Comparison of ENCODE assay signal across 1 cellular context in the genomic region with DNA sequence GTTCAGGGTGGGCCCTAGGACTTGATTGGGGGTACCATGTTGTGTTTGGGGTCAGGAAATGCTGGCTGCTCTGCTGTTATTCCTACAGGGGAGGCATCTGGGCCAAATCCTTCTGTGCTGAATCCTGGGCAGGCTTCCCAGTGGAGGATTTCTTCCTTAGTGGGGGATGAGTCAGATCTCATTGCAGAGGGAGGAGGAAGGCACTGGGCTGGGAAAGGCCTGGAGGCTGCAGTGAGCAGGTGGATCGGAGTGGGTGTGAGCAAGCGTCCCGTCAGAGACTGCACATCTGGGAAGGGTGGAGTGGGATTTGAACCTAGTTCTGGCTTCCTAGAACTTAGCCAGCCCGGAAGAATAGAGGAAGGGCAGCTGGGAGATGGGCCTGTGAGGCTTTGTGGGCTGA.
TF ChIP-seq lines count a peak whose summit lies in the region.

No MANE protein-coding gene starts in this region.

TF ChIP-seq in GM23338, 12 proteins besides CTCF, POLR2A, EP300 and RAD21 (continued from another document):
- TF ChIP-seq, protein P1, sequence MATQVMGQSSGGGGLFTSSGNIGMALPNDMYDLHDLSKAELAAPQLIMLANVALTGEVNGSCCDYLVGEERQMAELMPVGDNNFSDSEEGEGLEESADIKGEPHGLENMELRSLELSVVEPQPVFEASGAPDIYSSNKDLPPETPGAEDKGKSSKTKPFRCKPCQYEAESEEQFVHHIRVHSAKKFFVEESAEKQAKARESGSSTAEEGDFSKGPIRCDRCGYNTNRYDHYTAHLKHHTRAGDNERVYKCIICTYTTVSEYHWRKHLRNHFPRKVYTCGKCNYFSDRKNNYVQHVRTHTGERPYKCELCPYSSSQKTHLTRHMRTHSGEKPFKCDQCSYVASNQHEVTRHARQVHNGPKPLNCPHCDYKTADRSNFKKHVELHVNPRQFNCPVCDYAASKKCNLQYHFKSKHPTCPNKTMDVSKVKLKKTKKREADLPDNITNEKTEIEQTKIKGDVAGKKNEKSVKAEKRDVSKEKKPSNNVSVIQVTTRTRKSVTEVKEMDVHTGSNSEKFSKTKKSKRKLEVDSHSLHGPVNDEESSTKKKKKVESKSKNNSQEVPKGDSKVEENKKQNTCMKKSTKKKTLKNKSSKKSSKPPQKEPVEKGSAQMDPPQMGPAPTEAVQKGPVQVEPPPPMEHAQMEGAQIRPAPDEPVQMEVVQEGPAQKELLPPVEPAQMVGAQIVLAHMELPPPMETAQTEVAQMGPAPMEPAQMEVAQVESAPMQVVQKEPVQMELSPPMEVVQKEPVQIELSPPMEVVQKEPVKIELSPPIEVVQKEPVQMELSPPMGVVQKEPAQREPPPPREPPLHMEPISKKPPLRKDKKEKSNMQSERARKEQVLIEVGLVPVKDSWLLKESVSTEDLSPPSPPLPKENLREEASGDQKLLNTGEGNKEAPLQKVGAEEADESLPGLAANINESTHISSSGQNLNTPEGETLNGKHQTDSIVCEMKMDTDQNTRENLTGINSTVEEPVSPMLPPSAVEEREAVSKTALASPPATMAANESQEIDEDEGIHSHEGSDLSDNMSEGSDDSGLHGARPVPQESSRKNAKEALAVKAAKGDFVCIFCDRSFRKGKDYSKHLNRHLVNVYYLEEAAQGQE (IDR thresholded peaks at IDR 0.05; ENCODE audit: unreplicated experiment), result no peak
- TF ChIP-seq, protein P2, sequence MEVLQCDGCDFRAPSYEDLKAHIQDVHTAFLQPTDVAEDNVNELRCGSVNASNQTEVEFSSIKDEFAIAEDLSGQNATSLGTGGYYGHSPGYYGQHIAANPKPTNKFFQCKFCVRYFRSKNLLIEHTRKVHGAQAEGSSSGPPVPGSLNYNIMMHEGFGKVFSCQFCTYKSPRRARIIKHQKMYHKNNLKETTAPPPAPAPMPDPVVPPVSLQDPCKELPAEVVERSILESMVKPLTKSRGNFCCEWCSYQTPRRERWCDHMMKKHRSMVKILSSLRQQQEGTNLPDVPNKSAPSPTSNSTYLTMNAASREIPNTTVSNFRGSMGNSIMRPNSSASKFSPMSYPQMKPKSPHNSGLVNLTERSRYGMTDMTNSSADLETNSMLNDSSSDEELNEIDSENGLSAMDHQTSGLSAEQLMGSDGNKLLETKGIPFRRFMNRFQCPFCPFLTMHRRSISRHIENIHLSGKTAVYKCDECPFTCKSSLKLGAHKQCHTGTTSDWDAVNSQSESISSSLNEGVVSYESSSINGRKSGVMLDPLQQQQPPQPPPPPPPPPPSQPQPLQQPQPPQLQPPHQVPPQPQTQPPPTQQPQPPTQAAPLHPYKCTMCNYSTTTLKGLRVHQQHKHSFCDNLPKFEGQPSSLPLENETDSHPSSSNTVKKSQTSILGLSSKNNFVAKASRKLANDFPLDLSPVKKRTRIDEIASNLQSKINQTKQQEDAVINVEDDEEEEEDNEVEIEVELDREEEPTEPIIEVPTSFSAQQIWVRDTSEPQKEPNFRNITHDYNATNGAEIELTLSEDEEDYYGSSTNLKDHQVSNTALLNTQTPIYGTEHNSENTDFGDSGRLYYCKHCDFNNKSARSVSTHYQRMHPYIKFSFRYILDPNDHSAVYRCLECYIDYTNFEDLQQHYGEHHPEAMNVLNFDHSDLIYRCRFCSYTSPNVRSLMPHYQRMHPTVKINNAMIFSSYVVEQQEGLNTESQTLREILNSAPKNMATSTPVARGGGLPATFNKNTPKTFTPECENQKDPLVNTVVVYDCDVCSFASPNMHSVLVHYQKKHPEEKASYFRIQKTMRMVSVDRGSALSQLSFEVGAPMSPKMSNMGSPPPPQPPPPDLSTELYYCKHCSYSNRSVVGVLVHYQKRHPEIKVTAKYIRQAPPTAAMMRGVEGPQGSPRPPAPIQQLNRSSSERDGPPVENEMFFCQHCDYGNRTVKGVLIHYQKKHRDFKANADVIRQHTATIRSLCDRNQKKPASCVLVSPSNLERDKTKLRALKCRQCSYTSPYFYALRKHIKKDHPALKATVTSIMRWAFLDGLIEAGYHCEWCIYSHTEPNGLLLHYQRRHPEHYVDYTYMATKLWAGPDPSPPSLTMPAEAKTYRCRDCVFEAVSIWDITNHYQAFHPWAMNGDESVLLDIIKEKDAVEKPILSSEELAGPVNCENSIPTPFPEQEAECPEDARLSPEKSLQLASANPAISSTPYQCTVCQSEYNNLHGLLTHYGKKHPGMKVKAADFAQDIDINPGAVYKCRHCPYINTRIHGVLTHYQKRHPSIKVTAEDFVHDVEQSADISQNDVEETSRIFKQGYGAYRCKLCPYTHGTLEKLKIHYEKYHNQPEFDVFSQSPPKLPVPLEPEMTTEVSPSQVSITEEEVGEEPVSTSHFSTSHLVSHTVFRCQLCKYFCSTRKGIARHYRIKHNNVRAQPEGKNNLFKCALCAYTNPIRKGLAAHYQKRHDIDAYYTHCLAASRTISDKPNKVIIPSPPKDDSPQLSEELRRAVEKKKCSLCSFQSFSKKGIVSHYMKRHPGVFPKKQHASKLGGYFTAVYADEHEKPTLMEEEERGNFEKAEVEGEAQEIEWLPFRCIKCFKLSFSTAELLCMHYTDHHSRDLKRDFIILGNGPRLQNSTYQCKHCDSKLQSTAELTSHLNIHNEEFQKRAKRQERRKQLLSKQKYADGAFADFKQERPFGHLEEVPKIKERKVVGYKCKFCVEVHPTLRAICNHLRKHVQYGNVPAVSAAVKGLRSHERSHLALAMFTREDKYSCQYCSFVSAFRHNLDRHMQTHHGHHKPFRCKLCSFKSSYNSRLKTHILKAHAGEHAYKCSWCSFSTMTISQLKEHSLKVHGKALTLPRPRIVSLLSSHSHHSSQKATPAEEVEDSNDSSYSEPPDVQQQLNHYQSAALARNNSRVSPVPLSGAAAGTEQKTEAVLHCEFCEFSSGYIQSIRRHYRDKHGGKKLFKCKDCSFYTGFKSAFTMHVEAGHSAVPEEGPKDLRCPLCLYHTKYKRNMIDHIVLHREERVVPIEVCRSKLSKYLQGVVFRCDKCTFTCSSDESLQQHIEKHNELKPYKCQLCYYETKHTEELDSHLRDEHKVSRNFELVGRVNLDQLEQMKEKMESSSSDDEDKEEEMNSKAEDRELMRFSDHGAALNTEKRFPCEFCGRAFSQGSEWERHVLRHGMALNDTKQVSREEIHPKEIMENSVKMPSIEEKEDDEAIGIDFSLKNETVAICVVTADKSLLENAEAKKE (CRISPR knock-in tag; IDR thresholded peaks at IDR 0.05), result no peak
- TF ChIP-seq POLR2AphosphoS5 (IDR thresholded peaks at IDR 0.05; ENCODE audit: low read depth), result no peak
- no peak for TF ChIP-seq CREB1 (CRISPR knock-in tag; IDR thresholded peaks at IDR 0.05; ENCODE audit: low read depth)
- TF ChIP-seq EZH2phosphoT487 (IDR thresholded peaks at IDR 0.05; ENCODE audit: unreplicated experiment), result no peak
- no peak for TF ChIP-seq NANOG (IDR thresholded peaks at IDR 0.05; ENCODE audit: borderline replicate concordance)
- TF ChIP-seq, protein P3, sequence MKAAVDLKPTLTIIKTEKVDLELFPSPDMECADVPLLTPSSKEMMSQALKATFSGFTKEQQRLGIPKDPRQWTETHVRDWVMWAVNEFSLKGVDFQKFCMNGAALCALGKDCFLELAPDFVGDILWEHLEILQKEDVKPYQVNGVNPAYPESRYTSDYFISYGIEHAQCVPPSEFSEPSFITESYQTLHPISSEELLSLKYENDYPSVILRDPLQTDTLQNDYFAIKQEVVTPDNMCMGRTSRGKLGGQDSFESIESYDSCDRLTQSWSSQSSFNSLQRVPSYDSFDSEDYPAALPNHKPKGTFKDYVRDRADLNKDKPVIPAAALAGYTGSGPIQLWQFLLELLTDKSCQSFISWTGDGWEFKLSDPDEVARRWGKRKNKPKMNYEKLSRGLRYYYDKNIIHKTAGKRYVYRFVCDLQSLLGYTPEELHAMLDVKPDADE (IDR thresholded peaks at IDR 0.05), result no peak
- no peak for TF ChIP-seq ZNF114 (CRISPR knock-in tag; IDR thresholded peaks at IDR 0.05)
- TF ChIP-seq JUNB (IDR thresholded peaks at IDR 0.05; ENCODE audit: unreplicated experiment), result no peak
- TF ChIP-seq ZNF331 (CRISPR knock-in tag; IDR thresholded peaks at IDR 0.05; ENCODE audit: low read depth), result no peak
TF ChIP-seq in GM23338: peak in this region for 0.
